ENCODE assay signal across 8 cellular contexts in the genomic region with DNA sequence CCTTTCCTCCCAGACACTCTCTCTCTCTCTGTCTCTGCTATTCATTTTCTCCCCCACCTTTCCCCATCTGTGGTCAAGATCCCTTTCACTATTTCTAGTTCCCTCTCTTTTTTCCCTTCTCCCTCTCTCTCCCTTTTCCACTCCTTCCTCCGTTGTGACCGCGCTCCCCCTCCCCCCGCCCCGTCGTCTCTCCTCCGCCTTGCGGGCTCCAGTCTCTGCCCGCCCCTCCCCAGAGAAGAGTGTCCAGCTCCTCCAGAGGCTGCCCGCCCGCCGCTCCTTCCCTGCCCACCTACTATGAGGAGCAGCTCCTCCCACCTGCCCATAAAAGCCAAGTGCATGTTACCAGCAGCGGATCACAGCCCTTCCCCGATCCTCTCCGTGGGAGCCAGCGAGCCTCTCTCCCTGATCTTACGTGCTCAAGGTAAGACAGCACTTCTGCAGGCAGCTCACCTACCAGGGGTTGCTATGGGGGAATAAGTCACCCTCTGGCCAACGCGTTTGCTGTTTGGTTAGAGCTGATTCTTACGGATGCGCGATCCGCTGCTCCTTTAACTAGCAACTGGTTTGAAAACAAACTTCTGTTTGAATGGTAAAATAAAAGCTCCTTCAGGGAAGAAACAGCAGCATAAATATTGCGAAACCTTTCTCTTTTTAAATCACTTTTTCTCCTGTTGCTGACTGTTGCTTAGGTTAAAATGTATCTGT. TPM values are rescaled to one million over a fixed set of nuclear protein-coding genes. Genes with fewer than 3 reads are reported as not detected.
DNase-seq lines count a peak whose midpoint lies in the region; ATAC-seq, FAIRE-seq and TF ChIP-seq lines count a peak whose summit lies in the region.

A gene (plus strand): TSS at position 351 of the 705 bp plus-strand sequence. CDS start 152,089 bp downstream, outside the sequence.

- H3K4me3 Mint-ChIP-seq in activated T-cell treated with anti-CD3 and anti-CD28 coated beads, Interleukin-2, amount 50 U/mL, for 72 hours = peak within 1 kb of the TSS; percentile 70 to 82
- H3K4me3 Mint-ChIP-seq in stimulated activated effector memory CD8-positive, alpha-beta T cell treated with anti-CD3 and anti-CD28 coated beads, Interleukin-12 subunit alpha, Interleukin-12 subunit beta, amount 100 ng/mL, for 72 hours = peak within 1 kb of the TSS; percentile 4

- RAD21 ChIA-PET in GM12878 (lab: Charles Lee; ENCODE audit: unreplicated experiment) = no interaction called here

- no peak for TF ChIP-seq POLR2A in GM12878 (IDR thresholded peaks at IDR 0.05; ENCODE audit: low read depth, low read length)

- H2AFZ ChIP-seq in GM12878 (ENCODE audit: control insufficient read depth, low read depth, low read length) = no peak within 1 kb of the TSS

- H3K27ac Mint-ChIP-seq in activated T-cell treated with anti-CD3 and anti-CD28 coated beads, Interleukin-2, amount 50 U/mL, for 72 hours = no peak within 1 kb of the TSS
- no peak within 1 kb of the TSS for H3K27ac Mint-ChIP-seq in stimulated activated effector memory CD8-positive, alpha-beta T cell treated with anti-CD3 and anti-CD28 coated beads, Interleukin-12 subunit alpha, Interleukin-12 subunit beta, amount 100 ng/mL, for 72 hours

- TF ChIP-seq CTCF in GM12878 (IDR thresholded peaks at IDR 0.05 in 2 of 3, conservative IDR thresholded peaks at IDR 0.05 in 1 of 3; ENCODE audit: control insufficient read depth in 2 of 3, extremely low read depth in 1 of 3, insufficient read depth in 1 of 3, low read depth in 3 of 3, low read length in 3 of 3) = no peak

- DNase-seq in activated T-cell treated with anti-CD3 and anti-CD28 coated beads, Interleukin-2, amount 50 U/mL, for 72 hours = peak in 1 of 2 donors; percentile 2
- DNase-seq in activated T-cell treated with anti-CD3 and anti-CD28 coated beads for 4 hours (no peak), GM12878 (ENCODE audit: low read depth, low spot score) (no peak), iris pigment epithelial cell (ENCODE audit: low read depth) (peak; percentile 93), superior temporal gyrus (ENCODE audit: extremely low spot score) (no peak), SKM-1 (lab: John Stamatoyannopoulos, UW; ENCODE audit: unreplicated experiment) (no peak)
- no peak for DNase-seq in stimulated activated effector memory CD8-positive, alpha-beta T cell treated with anti-CD3 and anti-CD28 coated beads, Interleukin-12 subunit alpha, Interleukin-12 subunit beta, amount 100 ng/mL, for 72 hours (ENCODE audit: low spot score in 2 of 2)
- DNase-seq in stimulated activated CD4-positive, alpha-beta T cell treated with anti-CD3 and anti-CD28 coated beads, Interleukin-4, amount 100 ng/mL, for 4 hours = no peak

- TF ChIP-seq RAD21 in GM12878 (IDR thresholded peaks at IDR 0.05; ENCODE audit: insufficient read depth, low read depth, low read length) = no peak

- no peaks in the 10 kb centered on the region for H3K9me3 Mint-ChIP-seq in activated T-cell treated with anti-CD3 and anti-CD28 coated beads, Interleukin-2, amount 50 U/mL, for 72 hours
- H3K9me3 Mint-ChIP-seq in stimulated activated effector memory CD8-positive, alpha-beta T cell treated with anti-CD3 and anti-CD28 coated beads, Interleukin-12 subunit alpha, Interleukin-12 subunit beta, amount 100 ng/mL, for 72 hours = no peaks in the 10 kb centered on the region

- H3K4me1 Mint-ChIP-seq in activated T-cell treated with anti-CD3 and anti-CD28 coated beads, Interleukin-2, amount 50 U/mL, for 72 hours (ENCODE audit: low read depth) = peaks cover 22% of the 10 kb centered on the region
- H3K4me1 Mint-ChIP-seq in stimulated activated effector memory CD8-positive, alpha-beta T cell treated with anti-CD3 and anti-CD28 coated beads, Interleukin-12 subunit alpha, Interleukin-12 subunit beta, amount 100 ng/mL, for 72 hours = peaks cover 17% of the 10 kb centered on the region

- CTCF ChIA-PET in GM12878 (lab: Yijun Ruan, JAX) = interaction anchor here (0.8 kb wide), 2 partner anchors 30 to 814 kb away, joined by 3 read pairs; no protein-coding TSS in a partner anchor

- in situ Hi-C loops in GM12878 (cut with MboI) = no loop called here

- no peaks in the 10 kb centered on the region for H3K4me1 ChIP-seq in GM12878 (ENCODE audit: control insufficient read depth, insufficient read depth, low read length)

- intact Hi-C loops in GM12878 (cut with micrococcal nuclease; ENCODE audit: unreplicated experiment) = no loop called here

- 31% methylated on average over 15 of the region's 24 CpGs for WGBS in GM12878 (ENCODE audit: insufficient coverage, insufficient replicate concordance, low lambda C conversion rate, missing lambda C conversion rate)

- BruUV-seq in GM12878 (replicated peaks; lab: Mats Ljungman, UMichigan) = no TSS peak

- no peaks in the 10 kb centered on the region for H3K36me3 ChIP-seq in GM12878 (ENCODE audit: control insufficient read depth in 2 of 2, insufficient read depth in 2 of 2, low read length in 1 of 2)

- no peak for TF ChIP-seq EP300 in GM12878 (IDR thresholded peaks at IDR 0.05; ENCODE audit: borderline replicate concordance in 1 of 2, control insufficient read depth in 1 of 2, low read depth in 2 of 2, low read length in 2 of 2)

- H3K27ac ChIP-seq in GM12878 (ENCODE audit: control insufficient read depth, insufficient read depth) = no peak within 1 kb of the TSS

- H3K27me3 ChIP-seq in GM12878 (replicated peaks in 1 of 2; ENCODE audit: control insufficient read depth in 2 of 2, insufficient read depth in 2 of 2, low read length in 1 of 2) = peaks cover 4 to 12% of the 10 kb centered on the region in 2 experiments; a peak in 3 of 4 replicates

- POLR2A ChIA-PET in GM12878 (lab: Charles Lee) = no interaction called here

- no peaks in the 10 kb centered on the region for H4K20me1 ChIP-seq in GM12878 (ENCODE audit: control insufficient read depth, insufficient read depth)

- no peak within 1 kb of the TSS for H3K4me3 ChIP-seq in GM12878

- no peak within 1 kb of the TSS for H3K4me2 ChIP-seq in GM12878 (ENCODE audit: control insufficient read depth, insufficient read depth)

- no peak for FAIRE-seq in GM12878 (lab: Jason Lieb, UNC)

- H3K9ac ChIP-seq in GM12878 (ENCODE audit: control insufficient read depth, insufficient read depth, low read length) = no peak within 1 kb of the TSS

- no peaks in the 10 kb centered on the region for H3K9me3 ChIP-seq in GM12878 (replicated peaks; ENCODE audit: control insufficient read depth, insufficient read depth, low read length)

- SMC1A ChIA-PET in GM12878 (lab: Charles Lee; ENCODE audit: uncharacterized antibody, unreplicated experiment) = interaction anchor here (1.5 kb wide), 1 partner anchor 9 kb away, joined by 3 read pairs; no protein-coding TSS in a partner anchor

- peaks cover 74% of the 10 kb centered on the region for H3K27me3 Mint-ChIP-seq in activated T-cell treated with anti-CD3 and anti-CD28 coated beads, Interleukin-2, amount 50 U/mL, for 72 hours (ENCODE audit: low read depth)

- no peak for ATAC-seq in activated T-cell treated with anti-CD3 and anti-CD28 coated beads, Interleukin-2, amount 50 U/mL, for 72 hours (replicated peaks in 1 of 2)
- peak; percentile 30; the same call in 1 of the 3 replicates for ATAC-seq in GM12878
- ATAC-seq in stimulated activated effector memory CD8-positive, alpha-beta T cell treated with anti-CD3 and anti-CD28 coated beads, Interleukin-12 subunit alpha, Interleukin-12 subunit beta, amount 100 ng/mL, for 72 hours = no peak

- H3K36me3 Mint-ChIP-seq in activated T-cell treated with anti-CD3 and anti-CD28 coated beads, Interleukin-2, amount 50 U/mL, for 72 hours (ENCODE audit: insufficient read depth in 2 of 2) = peaks cover 1 to 4% of the 10 kb centered on the region in 2 donors
- no peaks in the 10 kb centered on the region for H3K36me3 Mint-ChIP-seq in stimulated activated effector memory CD8-positive, alpha-beta T cell treated with anti-CD3 and anti-CD28 coated beads, Interleukin-12 subunit alpha, Interleukin-12 subunit beta, amount 100 ng/mL, for 72 hours

- no peaks in the 10 kb centered on the region for H3K79me2 ChIP-seq in GM12878 (ENCODE audit: control insufficient read depth, insufficient read depth, low read length)

TF ChIP-seq in GM12878, 131 proteins besides CTCF, POLR2A, EP300 and RAD21 (continues in another document):
- TF ChIP-seq, protein P1, sequence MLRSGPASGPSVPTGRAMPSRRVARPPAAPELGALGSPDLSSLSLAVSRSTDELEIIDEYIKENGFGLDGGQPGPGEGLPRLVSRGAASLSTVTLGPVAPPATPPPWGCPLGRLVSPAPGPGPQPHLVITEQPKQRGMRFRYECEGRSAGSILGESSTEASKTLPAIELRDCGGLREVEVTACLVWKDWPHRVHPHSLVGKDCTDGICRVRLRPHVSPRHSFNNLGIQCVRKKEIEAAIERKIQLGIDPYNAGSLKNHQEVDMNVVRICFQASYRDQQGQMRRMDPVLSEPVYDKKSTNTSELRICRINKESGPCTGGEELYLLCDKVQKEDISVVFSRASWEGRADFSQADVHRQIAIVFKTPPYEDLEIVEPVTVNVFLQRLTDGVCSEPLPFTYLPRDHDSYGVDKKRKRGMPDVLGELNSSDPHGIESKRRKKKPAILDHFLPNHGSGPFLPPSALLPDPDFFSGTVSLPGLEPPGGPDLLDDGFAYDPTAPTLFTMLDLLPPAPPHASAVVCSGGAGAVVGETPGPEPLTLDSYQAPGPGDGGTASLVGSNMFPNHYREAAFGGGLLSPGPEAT (IDR thresholded peaks at IDR 0.05; ENCODE audit: low read depth) = no peak
- TF ChIP-seq SREBF2 (IDR thresholded peaks at IDR 0.05; ENCODE audit: low read length) = no peak

RNA-seq across cellular contexts. Expression of the gene that starts here (rescaled TPM):
- total RNA-seq in activated T-cell treated with anti-CD3 and anti-CD28 coated beads, Interleukin-2, amount 50 U/mL, for 72 hours = under 1 TPM in 1 of 2 donors, not detected in 1; 0.10 TPM
- 0.15 TPM in 1 of 2 replicates, not detected in the other for total RNA-seq in GM12878 (2013; cell fraction: nucleolus; rRNA removed)
- total RNA-seq in GM12878 (2014; rRNA removed) = 0.11 and 0.73 TPM in 2 replicates
- total RNA-seq in GM12878 (2014; rRNA removed; fragmentation: Illumina TruSeq; extraction: Trizol) = 0.14 TPM in 1 of 2 replicates, not detected in the other
- 0.10 and 0.13 TPM in 2 replicates for total RNA-seq in GM12878 (2021)
- not detected for polyA plus RNA-seq in GM12878 (2011; ENCODE audit: low read depth)
- not detected in 2 replicates for polyA plus RNA-seq in GM12878 (2011; rRNA removed)
- 0.01 and 0.03 TPM in 2 replicates for polyA plus RNA-seq in GM12878 (2011; cell fraction: cytosol; rRNA removed)
- polyA plus RNA-seq in GM12878 (2011; cell fraction: nucleus; rRNA removed) = 0.03 TPM in 1 of 2 replicates, not detected in the other
- polyA plus RNA-seq in GM12878 (2012) = not detected in 2 replicates
- polyA plus RNA-seq in GM12878 (2014; fragmentation: Illumina TruSeq; extraction: Trizol) = 0.05 and 0.09 TPM in 2 replicates
- polyA plus RNA-seq in GM12878 (2014; fragmentation: Nextera tagmentation; extraction: Ambion mirVana) = not detected
- 0.01 TPM in 1 of 2 replicates, not detected in the other for polyA plus RNA-seq in GM12878 (2014; rRNA removed)
- under 1 TPM; 0.04 to 0.19 TPM for polyA plus RNA-seq in GM12878 (2016; fragmentation: Nextera tagmentation; extraction: Ambion mirVana)
- polyA minus RNA-seq in GM12878 (2011; rRNA and poly(A)+ RNA removed) = 0.05 TPM in 1 of 2 replicates, not detected in the other
- polyA minus RNA-seq in GM12878 (2011; cell fraction: cytosol; rRNA and poly(A)+ RNA removed) = not detected in 2 replicates
- polyA minus RNA-seq in GM12878 (2011; cell fraction: nucleus; rRNA and poly(A)+ RNA removed) = 0.19 and 0.24 TPM in 2 replicates

Comparison
In these comparisons a context has a peak if more than half of its experiments do, and no peak if none do; other contexts are left out.
1. Peak in ATAC-seq in GM12878; RNA of the gene not detected or under 1 TPM.